Comparison of ENCODE assay signal across 8 cellular contexts in genomic region chr2:86199834-86200177, GRCh38. TPM values are rescaled to one million over a fixed set of nuclear protein-coding genes. Genes with fewer than 3 reads are reported as not detected.
A peak's percentile ranks its signal among the peaks of the same experiment; 100 is the strongest.
DNase-seq lines count a peak whose midpoint lies in the region; ATAC-seq and TF ChIP-seq lines count a peak whose summit lies in the region.

No MANE protein-coding gene starts in this region.

- H3K9me3 Mint-ChIP-seq in activated naive CD4-positive, alpha-beta T cell treated with anti-CD3 and anti-CD28 coated beads for 36 hours: no peaks in the 10 kb centered on the region

- H3K27ac Mint-ChIP-seq in activated naive CD4-positive, alpha-beta T cell treated with anti-CD3 and anti-CD28 coated beads for 36 hours: peak overlapping the region; percentile 84

- peaks cover 0 to 47% (median 7%) of the 10 kb centered on the region in 4 donors for H3K4me1 ChIP-seq in tibial nerve

- H3K4me1 Mint-ChIP-seq in activated naive CD4-positive, alpha-beta T cell treated with anti-CD3 and anti-CD28 coated beads for 36 hours (ENCODE audit: low read depth): peaks cover 39% of the 10 kb centered on the region

- intact Hi-C loops in activated naive CD4-positive, alpha-beta T cell treated with anti-CD3 and anti-CD28 coated beads for 36 hours (cut with micrococcal nuclease): loop anchor here (10.0 kb wide), 6 partner anchors 315 to 845 kb away; partner anchors contain the start of genes CHMP3, ELMOD3, RETSAT and RNF103
- intact Hi-C loops in lower leg skin (cut with DNase I; ENCODE audit: low total_unique reads): no loop called here

- ATAC-seq in HG03108 (IDR thresholded peaks at IDR 0.05; ENCODE audit: unreplicated experiment): no peak

- H3K9me3 ChIP-seq in tibial nerve: no peaks in the 10 kb centered on the region

- peak overlapping the region; percentile 87 for H3K4me3 Mint-ChIP-seq in activated naive CD4-positive, alpha-beta T cell treated with anti-CD3 and anti-CD28 coated beads for 36 hours

- H3K27ac ChIP-seq in tibial nerve: peak overlapping the region; percentile 61 to 90 (median 84)

- in situ Hi-C loops in astrocyte of the cerebellum (cut with HindIII; ENCODE audit: low sequenced_read_pairs): loop anchor here (25.0 kb wide), 1 partner anchor 187 kb away; no protein-coding TSS in a partner anchor

- no peak for TF ChIP-seq POLR2A in lower leg skin (IDR thresholded peaks at IDR 0.05)
- no peak for TF ChIP-seq POLR2A in tibial nerve (IDR thresholded peaks at IDR 0.05)

- TF ChIP-seq EP300 in tibial nerve (IDR thresholded peaks at IDR 0.05): no peak

- H3K36me3 ChIP-seq in tibial nerve: no peaks in the 10 kb centered on the region

- peaks cover under 1% of the 10 kb centered on the region for H3K36me3 Mint-ChIP-seq in activated naive CD4-positive, alpha-beta T cell treated with anti-CD3 and anti-CD28 coated beads for 36 hours (ENCODE audit: low read depth)

- H3K27me3 ChIP-seq in tibial nerve: no peaks in the 10 kb centered on the region

- no peak for DNase-seq in activated naive CD4-positive, alpha-beta T cell treated with anti-CD3 and anti-CD28 coated beads for 36 hours
- no peak for DNase-seq in activated naive CD4-positive, alpha-beta T cell (lab: John Stamatoyannopoulos, UW)
- DNase-seq in astrocyte of the cerebellum (ENCODE audit: low read depth) (no peak), lower leg skin (ENCODE audit: low spot score in 2 of 2) (no peak), tibial nerve (ENCODE audit: low spot score in 2 of 2) (no peak), amygdala (lab: John Stamatoyannopoulos, UW) (no peak)
- no peak for DNase-seq in stimulated activated CD4-positive, alpha-beta T cell treated with anti-CD3 and anti-CD28 coated beads, Interleukin-4, amount 100 ng/mL, for 1 hour

- H3K4me3 ChIP-seq in astrocyte of the cerebellum (ENCODE audit: low read depth, low read length) (peak overlapping the region; percentile 98), lower leg skin (ENCODE audit: low read depth, poor library complexity, severe bottlenecking) (peak overlapping the region; percentile 44), tibial nerve (peak overlapping the region; percentile 44 to 90 (median 71))

- no peaks in the 10 kb centered on the region for H3K27me3 Mint-ChIP-seq in activated naive CD4-positive, alpha-beta T cell treated with anti-CD3 and anti-CD28 coated beads for 36 hours (ENCODE audit: low read depth)

- CTCF ChIA-PET in activated naive CD4-positive, alpha-beta T cell treated with anti-CD3 and anti-CD28 coated beads for 36 hours (lab: Charles Lee): no interaction called here

- WGBS in lower leg skin, 2 donors: 1 to 2% methylated on average over 8 of the region's 8 CpGs
- 3 to 7% methylated on average over 8 of the region's 8 CpGs for WGBS in tibial nerve, 2 donors

- TF ChIP-seq CTCF in astrocyte of the cerebellum (IDR thresholded peaks at IDR 0.05; ENCODE audit: low read depth, low read length, missing control alignments): no peak
- TF ChIP-seq CTCF in lower leg skin (IDR thresholded peaks at IDR 0.05): no peak
- no peak for TF ChIP-seq CTCF in tibial nerve (IDR thresholded peaks at IDR 0.05)

RNA-seq across cellular contexts. Expression of gene MRPL35, which starts 0.5 kb away (rescaled TPM):
- total RNA-seq in activated naive CD4-positive, alpha-beta T cell treated with anti-CD3 and anti-CD28 coated beads for 36 hours: 10 to 100 TPM; 63.0 to 65.0 TPM
- total RNA-seq in lower leg skin (10 to 100 TPM in 3 of 4 donors, 1 to 10 TPM in 1; 8.1 to 36.3 (median 23.8) TPM), tibial nerve (10 to 100 TPM in 3 of 4 donors, 1 to 10 TPM in 1; 8.6 to 18.4 (median 13.7) TPM)

RNA-seq across cellular contexts. Expression of gene IMMT, which starts 4.5 kb away (rescaled TPM):
- 100 to 1,000 TPM; 164 to 168 TPM for total RNA-seq in activated naive CD4-positive, alpha-beta T cell treated with anti-CD3 and anti-CD28 coated beads for 36 hours
- total RNA-seq in lower leg skin (10 to 100 TPM; 45.8 to 56.4 (median 48.8) TPM), tibial nerve (10 to 100 TPM; 42.6 to 54.3 (median 46.6) TPM)

Comparison
In these comparisons a context has a peak if more than half of its experiments do, and no peak if none do; other contexts are left out.
1. H3K4me3 ChIP-seq: peak in every context shown above with its lines; median percentile 98 in astrocyte of the cerebellum; 71 in tibial nerve; 44 in lower leg skin.